ENCODE assay signal across 8 cellular contexts in the genomic region with DNA sequence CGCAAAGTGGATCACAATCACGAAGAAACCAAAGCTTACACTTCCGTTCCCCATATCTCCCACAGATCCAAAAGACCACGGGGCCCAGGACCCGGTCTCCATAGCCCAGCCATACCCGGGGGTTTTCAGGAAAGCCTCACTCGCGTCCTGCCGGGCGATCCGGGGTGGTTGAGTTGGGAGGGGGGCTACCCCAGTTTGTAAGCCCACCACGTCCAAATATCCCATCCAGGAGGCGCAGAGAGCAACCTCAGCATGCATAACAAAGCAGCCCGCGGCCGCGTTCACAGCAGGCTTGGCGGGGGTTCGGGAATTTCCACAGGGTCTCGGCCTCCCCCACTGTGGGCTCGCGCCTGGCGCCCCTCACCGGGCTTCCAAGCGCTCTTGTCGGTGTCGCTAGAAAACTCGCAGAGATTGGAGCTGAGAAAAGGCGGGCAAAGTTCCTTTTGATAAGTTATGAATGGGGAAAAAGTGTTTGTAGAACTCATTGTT. TPM values are rescaled to one million over a fixed set of nuclear protein-coding genes. Genes with fewer than 3 reads are reported as not detected.
DNase-seq lines count a peak whose midpoint lies in the region; ATAC-seq and TF ChIP-seq lines count a peak whose summit lies in the region.

No MANE protein-coding gene starts in this region.

- no peaks in the 10 kb centered on the region for H3K79me2 ChIP-seq in SU-DHL-6 (ENCODE audit: insufficient read depth, low read length)

- peaks cover 7% of the 10 kb centered on the region; the same call in 1 of the 2 replicates for H3F3A ChIP-seq in SU-DHL-6 (ENCODE audit: insufficient read depth)

- H4K20me1 ChIP-seq in SU-DHL-6 (ENCODE audit: low read depth, low read length), result no peaks in the 10 kb centered on the region

- H3K27me3 ChIP-seq in SU-DHL-6 (ENCODE audit: low read length) (no peaks in the 10 kb centered on the region), left ventricle myocardium inferior (ENCODE audit: low read depth) (no peaks in the 10 kb centered on the region), spleen (replicated peaks in 1 of 7) (no peaks in the 10 kb centered on the region)

- peak overlapping the region; percentile 85 for H3K9ac ChIP-seq in SU-DHL-6 (ENCODE audit: low read length)

- no peaks in the 10 kb centered on the region for H3K9me3 Mint-ChIP-seq in HFFc6

- H3K36me3 ChIP-seq in SU-DHL-6 (ENCODE audit: low read length) (no peaks in the 10 kb centered on the region), left ventricle myocardium inferior (peaks cover 11% of the 10 kb centered on the region), spleen (peaks cover 0 to 21% (median 0%) of the 10 kb centered on the region in 6 donors)

- no peak for DNase-seq in HFFc6
- DNase-seq in left ventricle myocardium inferior, result no peak
- no peak for DNase-seq in spleen
- no peak for DNase-seq in GDM1 (lab: John Stamatoyannopoulos, UW)
- no peak for DNase-seq in stimulated activated CD4-positive, alpha-beta T cell treated with anti-CD3 and anti-CD28 coated beads, Interleukin-4, amount 100 ng/mL, for 24 hours

- peak overlapping the region; percentile 84 for H3K4me3 ChIP-seq in GM08714 (ENCODE audit: low read length)
- H3K4me3 ChIP-seq in SU-DHL-6 (ENCODE audit: insufficient read depth, low read length, poor library complexity, severe bottlenecking), result peak overlapping the region; percentile 88
- H3K4me3 ChIP-seq in left ventricle myocardium inferior, result peak overlapping the region; percentile 83
- peak overlapping the region; percentile 45 to 86 (median 62) for H3K4me3 ChIP-seq in spleen

- peak overlapping the region; percentile 78 for H3K27ac Mint-ChIP-seq in HFFc6

- peaks cover 23% of the 10 kb centered on the region for H3K4me1 Mint-ChIP-seq in HFFc6 (ENCODE audit: low read depth)

- no peaks in the 10 kb centered on the region for H3K9me2 ChIP-seq in SU-DHL-6 (replicated peaks; ENCODE audit: insufficient read depth, low read length)

- H3K27me3 Mint-ChIP-seq in HFFc6 (ENCODE audit: insufficient read depth), result peaks cover 2% of the 10 kb centered on the region; the same call in 1 of the 2 replicates

- H2AFZ ChIP-seq in SU-DHL-6 (ENCODE audit: low read depth, low read length, severe bottlenecking), result peak overlapping the region; percentile 77

- H3K27ac ChIP-seq in SU-DHL-6 (ENCODE audit: low read depth, low read length) (peak overlapping the region; percentile 74), left ventricle myocardium inferior (replicated peaks) (no peak overlapping the region), spleen (peak overlapping the region in 2 of 8 donors; percentile 34 to 56)

- H3K4me2 ChIP-seq in SU-DHL-6 (ENCODE audit: low read depth, low read length, poor library complexity, severe bottlenecking), result peak overlapping the region; percentile 78

- peak overlapping the region; percentile 97 for H3K4me3 Mint-ChIP-seq in HFFc6

- TF ChIP-seq CTCF in HFFc6 (IDR thresholded peaks at IDR 0.05), result no peak
- no peak for TF ChIP-seq CTCF in SU-DHL-6 (IDR thresholded peaks at IDR 0.05; ENCODE audit: insufficient read depth, low read length, poor library complexity, severe bottlenecking)
- no peak for TF ChIP-seq CTCF in left ventricle myocardium inferior (IDR thresholded peaks at IDR 0.05; ENCODE audit: borderline replicate concordance)
- TF ChIP-seq CTCF in spleen (IDR thresholded peaks at IDR 0.05 in 8 of 11, conservative IDR thresholded peaks at IDR 0.05 in 3 of 11), result no peak

- intact Hi-C loops in left ventricle myocardium inferior (cut with micrococcal nuclease) (no loop called here), spleen (cut with DNase I; ENCODE audit: low total_unique reads) (no loop called here)

- ATAC-seq in esophagus mucosa, result no peak

- no peaks in the 10 kb centered on the region for H3K36me3 Mint-ChIP-seq in HFFc6 (ENCODE audit: low read depth)

- 0 to 1% (median 1%) methylated on average over 26 to 29 of the region's 29 CpGs for WGBS in spleen, 5 donors

- H3K4me1 ChIP-seq in left ventricle myocardium inferior, result peaks cover 30% of the 10 kb centered on the region
- peaks cover 4 to 38% (median 31%) of the 10 kb centered on the region in 6 donors for H3K4me1 ChIP-seq in spleen

- no peak for TF ChIP-seq POLR2A in spleen (IDR thresholded peaks at IDR 0.05)

- no peaks in the 10 kb centered on the region for H3K9me3 ChIP-seq in SU-DHL-6 (ENCODE audit: insufficient read depth, low read length)
- H3K9me3 ChIP-seq in left ventricle myocardium inferior (replicated peaks), result no peaks in the 10 kb centered on the region
- H3K9me3 ChIP-seq in spleen, result no peaks in the 10 kb centered on the region

RNA-seq across cellular contexts. Expression of a gene that starts 9.5 kb away (rescaled TPM):
- total RNA-seq in HFFc6 (2021; fragmentation: NEBNext Ultra II Directional; extraction: Animal tissue kit (Norgen Biotek cat#: 25700)), result 10 to 100 TPM; 49.1 to 63.5 (median 55.6) TPM
- 18.3 TPM for total RNA-seq in left ventricle myocardium inferior
- 10 to 100 TPM; 27.9 to 51.9 (median 36.0) TPM for total RNA-seq in spleen
- polyA plus RNA-seq in spleen, result 10 to 100 TPM; 16.6 to 43.9 (median 32.9) TPM
- total RNA-seq in esophagus mucosa, result 14.1 TPM

RNA-seq across cellular contexts. Expression of a gene that starts 14.2 kb away (rescaled TPM):
- total RNA-seq in HFFc6 (2021; fragmentation: NEBNext Ultra II Directional; extraction: Animal tissue kit (Norgen Biotek cat#: 25700)), result 10 to 100 TPM; 34.9 to 42.2 (median 39.4) TPM
- total RNA-seq in left ventricle myocardium inferior (27.1 TPM), spleen (10 to 100 TPM; 43.2 to 71.5 (median 54.9) TPM), esophagus mucosa (31.3 TPM)
- 10 to 100 TPM; 23.7 to 51.8 (median 39.1) TPM for polyA plus RNA-seq in spleen

RNA-seq across cellular contexts. Expression of a gene that starts 19.0 kb away (rescaled TPM):
- total RNA-seq in HFFc6 (2021; fragmentation: NEBNext Ultra II Directional; extraction: Animal tissue kit (Norgen Biotek cat#: 25700)), result under 1 TPM; 0.16 to 0.33 (median 0.23) TPM
- total RNA-seq in left ventricle myocardium inferior (0.11 TPM), spleen (under 1 TPM; 0.24 to 0.66 (median 0.51) TPM), esophagus mucosa (not detected)
- under 1 TPM; 0.45 to 0.63 (median 0.47) TPM for polyA plus RNA-seq in spleen

RNA-seq across cellular contexts. Expression of a gene that starts 21.7 kb away (rescaled TPM):
- 10 to 100 TPM; 18.6 to 29.5 (median 20.0) TPM for total RNA-seq in HFFc6 (2021; fragmentation: NEBNext Ultra II Directional; extraction: Animal tissue kit (Norgen Biotek cat#: 25700))
- total RNA-seq in left ventricle myocardium inferior (4.5 TPM), spleen (10 to 100 TPM; 19.0 to 35.0 (median 23.8) TPM), esophagus mucosa (20.5 TPM)
- 10 to 100 TPM; 41.0 to 54.3 (median 44.6) TPM for polyA plus RNA-seq in spleen
